Comparison of ENCODE assay signal across 17 cellular contexts in genomic region chr4:117784266-117784665, GRCh38.
A peak's percentile ranks its signal among the peaks of the same experiment; 100 is the strongest.
DNase-seq lines count a peak whose midpoint lies in the region; ATAC-seq and TF ChIP-seq lines count a peak whose summit lies in the region.
"Had no signal": no experiment of that assay in that cellular context is flagged by ENCODE, and none has a peak within 500 bp of the region (broad histone marks: within the 10 kb centered on the region; RNA-seq: fewer than 3 reads in every experiment).

No MANE protein-coding gene starts in this region.

- no peak for TF ChIP-seq CTCF in glutamatergic neuron (IDR thresholded peaks at IDR 0.05; ENCODE audit: partially characterized antibody, unreplicated experiment)
- no peak for TF ChIP-seq CTCF in smooth muscle cell (IDR thresholded peaks at IDR 0.05; ENCODE audit: borderline replicate concordance, insufficient read depth, poor library complexity, severe bottlenecking)
- TF ChIP-seq CTCF in sigmoid colon (IDR thresholded peaks at IDR 0.05): no peak

- peak overlapping the region; percentile 41 for H3K27ac ChIP-seq in smooth muscle cell (ENCODE audit: low read depth)
- no peak overlapping the region for H3K27ac ChIP-seq in sigmoid colon
- H3K27ac ChIP-seq: A549, C4-2B, HL-60 had no signal

- H3K9me3 ChIP-seq in smooth muscle cell (replicated peaks; ENCODE audit: low read depth): no peaks in the 10 kb centered on the region
- no peaks in the 10 kb centered on the region for H3K9me3 ChIP-seq in sigmoid colon
- H3K9me3 ChIP-seq: A549, BE2C had no signal

- H3K27me3 Mint-ChIP-seq in glutamatergic neuron (ENCODE audit: unreplicated experiment): peaks cover 1% of the 10 kb centered on the region
- H3K27me3 Mint-ChIP-seq: CD4-positive, alpha-beta memory T cell had no signal

- H3K9me3 Mint-ChIP-seq in glutamatergic neuron (ENCODE audit: unreplicated experiment): no peaks in the 10 kb centered on the region
- H3K9me3 Mint-ChIP-seq: GM23338 had no signal

- no peak for TF ChIP-seq EP300 in sigmoid colon (IDR thresholded peaks at IDR 0.05)

- no peak overlapping the region for H3K4me3 Mint-ChIP-seq in glutamatergic neuron (ENCODE audit: unreplicated experiment)
- H3K4me3 Mint-ChIP-seq: CD4-positive, alpha-beta memory T cell; GM23338 had no signal

- in situ Hi-C loops in SK-MEL-5 (cut with HindIII; ENCODE audit: low pct_unique_long_range_greater_than_20kb, low sequenced_read_pairs): no loop called here

- 85% methylated on average over 2 of the region's 2 CpGs for WGBS in smooth muscle cell (ENCODE audit: low lambda C conversion rate)
- 69 to 72% methylated on average over 2 of the region's 2 CpGs for WGBS in sigmoid colon, 2 donors

- H3F3A ChIP-seq in smooth muscle cell (ENCODE audit: low read depth): no peaks in the 10 kb centered on the region

- no peak overlapping the region for H2AFZ ChIP-seq in smooth muscle cell (ENCODE audit: low read depth)
- H2AFZ ChIP-seq: GM23338 had no signal

- H3K36me3 ChIP-seq in smooth muscle cell (ENCODE audit: low read depth) (no peaks in the 10 kb centered on the region), sigmoid colon (no peaks in the 10 kb centered on the region)
- H3K36me3 ChIP-seq: BE2C had no signal

- no peak for TF ChIP-seq POLR2A in sigmoid colon (IDR thresholded peaks at IDR 0.05)

- intact Hi-C loops in sigmoid colon (cut with DNase I): no loop called here

- no peaks in the 10 kb centered on the region for H3K79me2 ChIP-seq in smooth muscle cell (ENCODE audit: low read depth)

- no peaks in the 10 kb centered on the region for H4K20me1 ChIP-seq in smooth muscle cell (ENCODE audit: low read depth)

- H3K4me2 ChIP-seq in smooth muscle cell: no peak overlapping the region
- H3K4me2 ChIP-seq: A549, GM23338 had no signal

- H3K4me3 ChIP-seq in smooth muscle cell (no peak overlapping the region), sigmoid colon (no peak overlapping the region)
- H3K4me3 ChIP-seq: A549, GM23338 had no signal

- H3K27ac Mint-ChIP-seq in glutamatergic neuron (ENCODE audit: unreplicated experiment): peak overlapping the region; percentile 85
- H3K27ac Mint-ChIP-seq: CD4-positive, alpha-beta memory T cell had no signal

- H3K36me3 Mint-ChIP-seq in glutamatergic neuron (ENCODE audit: unreplicated experiment): no peaks in the 10 kb centered on the region
- H3K36me3 Mint-ChIP-seq: CD4-positive, alpha-beta memory T cell had no signal

- H3K4me1 Mint-ChIP-seq in glutamatergic neuron (ENCODE audit: low read depth, unreplicated experiment): peaks cover 30% of the 10 kb centered on the region
- H3K4me1 Mint-ChIP-seq: CD4-positive, alpha-beta memory T cell had no signal

- no peaks in the 10 kb centered on the region for H3K4me1 ChIP-seq in smooth muscle cell (ENCODE audit: low read depth)
- no peaks in the 10 kb centered on the region for H3K4me1 ChIP-seq in sigmoid colon
- H3K4me1 ChIP-seq: A549, BE2C had no signal

- DNase-seq in HT1080 (ENCODE audit: low read depth) (peak; percentile 29), SK-MEL-5 (ENCODE audit: low read depth, low spot score) (peak; percentile 89), glutamatergic neuron (no peak), smooth muscle cell (lab: John Stamatoyannopoulos, UW; ENCODE audit: unreplicated experiment) (no peak), sigmoid colon (no peak)
- DNase-seq in stimulated activated CD4-positive, alpha-beta T cell treated with anti-CD3 and anti-CD28 coated beads, Interleukin-4, amount 100 ng/mL, for 24 hours: no peak
- DNase-seq: BE2C; CD4-positive, alpha-beta memory T cell; COR-L47; DMS153; DMS79 treated with DMSO at 0.1 percent for 48 hours; H7 had no signal

- H3K27me3 ChIP-seq in smooth muscle cell (ENCODE audit: low read depth): no peaks in the 10 kb centered on the region
- no peaks in the 10 kb centered on the region for H3K27me3 ChIP-seq in sigmoid colon
- H3K27me3 ChIP-seq: BE2C had no signal

- H3K9ac ChIP-seq in smooth muscle cell (ENCODE audit: low read depth): no peak overlapping the region

- no peak for ATAC-seq in HG03139 (IDR thresholded peaks at IDR 0.05; ENCODE audit: unreplicated experiment)
- ATAC-seq: A549, GM23338 had no signal

Comparison
In these comparisons a context has a peak if more than half of its experiments do, and no peak if none do; other contexts are left out.
1. DNase-seq: peak in HT1080 (single experiment) and SK-MEL-5 (single experiment); none in glutamatergic neuron (single experiment), smooth muscle cell (single experiment), stimulated activated CD4-positive, alpha-beta T cell treated with anti-CD3 and anti-CD28 coated beads, Interleukin-4, amount 100 ng/mL, for 24 hours (single experiment) and sigmoid colon (single experiment).